ENCODE assay signal across 15 cellular contexts in genomic region chr2:55865095-55865835, GRCh38. TPM values are rescaled to one million over a fixed set of nuclear protein-coding genes. Genes with fewer than 3 reads are reported as not detected.
DNase-seq lines count a peak whose midpoint lies in the region; ATAC-seq, FAIRE-seq and TF ChIP-seq lines count a peak whose summit lies in the region.
"Had no signal": no experiment of that assay in that cellular context is flagged by ENCODE, and none has a peak within 500 bp of the region (broad histone marks: within the 10 kb centered on the region; RNA-seq: fewer than 3 reads in every experiment).

No MANE protein-coding gene starts in this region.

- H3K27ac Mint-ChIP-seq in nephron progenitor cell: peak overlapping the region; percentile 91
- H3K27ac Mint-ChIP-seq in WTC11: no peak overlapping the region
- H3K27ac Mint-ChIP-seq: activated CD8-positive, alpha-beta T cell treated with anti-CD3 and anti-CD28 coated beads, Interleukin-2, amount 10 ng/mL, durations not matched to agents 7 days and 5 days; activated T-helper 1 cell treated with anti-CD3 and anti-CD28 coated beads, Interleukin-12 subunit alpha, Interleukin-12 subunit beta, Interleukin-2, Interleukin-4 antibody, amounts not matched to agents 30 ng/mL and 10 ng/mL and 1 ng/mL, durations not matched to agents 14 hours and 24 hours and 36 hours had no signal

- POLR2A ChIA-PET in AG04449 (lab: Yijun Ruan, JAX): no interaction called here
- POLR2A ChIA-PET in WTC11 (lab: Charles Lee): no interaction called here

- CTCF ChIA-PET in AG04449 (lab: Yijun Ruan, JAX) (no interaction called here), WTC11 (lab: Charles Lee) (no interaction called here)

- peaks cover 24% of the 10 kb centered on the region for H3K36me3 Mint-ChIP-seq in nephron progenitor cell (ENCODE audit: low read depth)
- H3K36me3 Mint-ChIP-seq in WTC11: no peaks in the 10 kb centered on the region

- H3K4me3 ChIP-seq in AG04449 (ENCODE audit: low read depth, low read length) (no peak overlapping the region), epithelial cell of esophagus (ENCODE audit: low read length) (no peak overlapping the region)

- no peaks in the 10 kb centered on the region for H3K9me3 Mint-ChIP-seq in nephron progenitor cell
- no peaks in the 10 kb centered on the region for H3K9me3 Mint-ChIP-seq in WTC11
- H3K9me3 Mint-ChIP-seq: activated T-helper 1 cell treated with anti-CD3 and anti-CD28 coated beads, Interleukin-12 subunit alpha, Interleukin-12 subunit beta, Interleukin-2, Interleukin-4 antibody, amounts not matched to agents 30 ng/mL and 10 ng/mL and 1 ng/mL, durations not matched to agents 14 hours and 24 hours and 36 hours had no signal

- H3K27me3 Mint-ChIP-seq in nephron progenitor cell (ENCODE audit: low read depth, poor library complexity): no peaks in the 10 kb centered on the region
- no peaks in the 10 kb centered on the region for H3K27me3 Mint-ChIP-seq in WTC11 (ENCODE audit: low read depth)

- H3K4me3 Mint-ChIP-seq in nephron progenitor cell (no peak overlapping the region), WTC11 (no peak overlapping the region)
- H3K4me3 Mint-ChIP-seq: activated CD8-positive, alpha-beta T cell treated with anti-CD3 and anti-CD28 coated beads, Interleukin-2, amount 10 ng/mL, durations not matched to agents 7 days and 5 days; activated T-helper 1 cell treated with anti-CD3 and anti-CD28 coated beads, Interleukin-12 subunit alpha, Interleukin-12 subunit beta, Interleukin-2, Interleukin-4 antibody, amounts not matched to agents 30 ng/mL and 10 ng/mL and 1 ng/mL, durations not matched to agents 14 hours and 24 hours and 36 hours had no signal

- no peak for FAIRE-seq in RCC 7860 (lab: Jason Lieb, UNC)
- FAIRE-seq: G401.6 had no signal

- no peak for TF ChIP-seq CTCF in AG04449 (IDR thresholded peaks at IDR 0.05; ENCODE audit: insufficient read depth, low read length, missing control alignments)
- no peak for TF ChIP-seq CTCF in epithelial cell of esophagus (IDR thresholded peaks at IDR 0.05; ENCODE audit: insufficient read depth, low read depth, low read length, missing control alignments)
- TF ChIP-seq CTCF in nephron progenitor cell (IDR thresholded peaks at IDR 0.05): no peak
- TF ChIP-seq CTCF in WTC11 (IDR thresholded peaks at IDR 0.05): no peak

- ATAC-seq in WTC11 (no peak), GM18909 (IDR thresholded peaks at IDR 0.05; ENCODE audit: poor library complexity, unreplicated experiment) (no peak)
- ATAC-seq: activated CD8-positive, alpha-beta T cell treated with anti-CD3 and anti-CD28 coated beads, Interleukin-2, amount 10 ng/mL, durations not matched to agents 7 days and 5 days had no signal

- DNase-seq in AG04449 (ENCODE audit: low read depth, low spot score) (peak; percentile 65), RCC 7860 (ENCODE audit: low spot score) (peak; percentile 34), epithelial cell of esophagus (ENCODE audit: low read depth) (peak; percentile 35), nephron progenitor cell (no peak), WTC11 (ENCODE audit: low spot score) (no peak), mucosa of gallbladder (ENCODE audit: low spot score) (no peak), putamen (ENCODE audit: low spot score) (no peak)
- DNase-seq: activated CD8-positive, alpha-beta T cell treated with anti-CD3 and anti-CD28 coated beads, Interleukin-2, amount 10 ng/mL, durations not matched to agents 7 days and 5 days; amygdala; COR-L47; Kasumi-1; NCI-H524 had no signal

- peaks cover 20% of the 10 kb centered on the region for H3K4me1 Mint-ChIP-seq in nephron progenitor cell
- H3K4me1 Mint-ChIP-seq in WTC11: peaks cover 3% of the 10 kb centered on the region

TF ChIP-seq in WTC11, 78 proteins besides CTCF, POLR2A, EP300 and RAD21 (continues in another document):
- no peak for TF ChIP-seq MLX (CRISPR knock-in tag; IDR thresholded peaks at IDR 0.05)
- no peak for TF ChIP-seq ZNF532 (CRISPR knock-in tag; IDR thresholded peaks at IDR 0.05; ENCODE audit: borderline replicate concordance)
- TF ChIP-seq EMX1 (CRISPR knock-in tag; IDR thresholded peaks at IDR 0.05): no peak
- TF ChIP-seq NFE2L1 (CRISPR knock-in tag; IDR thresholded peaks at IDR 0.05): no peak
- TF ChIP-seq IRF2 (CRISPR knock-in tag; IDR thresholded peaks at IDR 0.05; ENCODE audit: borderline replicate concordance, low read depth): no peak
- TF ChIP-seq ERG (CRISPR knock-in tag; IDR thresholded peaks at IDR 0.05): no peak
- no peak for TF ChIP-seq ETV6 (CRISPR knock-in tag; IDR thresholded peaks at IDR 0.05)
- no peak for TF ChIP-seq USF1 (CRISPR knock-in tag; IDR thresholded peaks at IDR 0.05)
- no peak for TF ChIP-seq HMGA2 (CRISPR knock-in tag; IDR thresholded peaks at IDR 0.05)
- TF ChIP-seq GTF2I (CRISPR knock-in tag; conservative IDR thresholded peaks at IDR 0.05): no peak
- TF ChIP-seq ZNF281 (CRISPR knock-in tag; IDR thresholded peaks at IDR 0.05): no peak
- no peak for TF ChIP-seq TEAD4 (CRISPR knock-in tag; IDR thresholded peaks at IDR 0.05)
- TF ChIP-seq SP1 (CRISPR knock-in tag; conservative IDR thresholded peaks at IDR 0.05): no peak
- no peak for TF ChIP-seq ZNF671 (CRISPR knock-in tag; IDR thresholded peaks at IDR 0.05)

RNA-seq across cellular contexts. Expression of gene EFEMP1, which starts 58.3 kb away (rescaled TPM):
- 24.0 to 25.7 TPM (median 25.6 TPM) in 3 replicates for total RNA-seq in WTC11 (2021)
- 45.2 TPM for total RNA-seq in mucosa of gallbladder
- total RNA-seq: activated CD8-positive, alpha-beta T cell treated with anti-CD3 and anti-CD28 coated beads, Interleukin-2, amount 10 ng/mL, durations not matched to agents 7 days and 5 days; activated T-helper 1 cell treated with anti-CD3 and anti-CD28 coated beads, Interleukin-12 subunit alpha, Interleukin-12 subunit beta, Interleukin-2, Interleukin-4 antibody, amounts not matched to agents 30 ng/mL and 10 ng/mL and 1 ng/mL, durations not matched to agents 14 hours and 24 hours and 36 hours had no signal

Comparison
In these comparisons a context has a peak if more than half of its experiments do, and no peak if none do; other contexts are left out.
1. DNase-seq: peak in AG04449 (single experiment), RCC 7860 (single experiment) and epithelial cell of esophagus (single experiment); none in nephron progenitor cell (single experiment), WTC11 (single experiment), mucosa of gallbladder (single experiment) and putamen (single experiment).